ENCODE assay signal across 2 cellular contexts in genomic region chr5:68243251-68243650, GRCh38.
TF ChIP-seq lines count a peak whose summit lies in the region.

No MANE protein-coding gene starts in this region.

TF ChIP-seq in liver, 16 proteins besides CTCF, POLR2A, EP300 and RAD21:
- TF ChIP-seq NR2F2 (IDR thresholded peaks at IDR 0.05) (peak; percentile 24), REST (IDR thresholded peaks at IDR 0.05) (no peak), TAF1 (conservative IDR thresholded peaks at IDR 0.05) (no peak), ATF3 (IDR thresholded peaks at IDR 0.05) (no peak), JUND (IDR thresholded peaks at IDR 0.05) (no peak)

TF ChIP-seq in HepG2, 621 proteins besides CTCF, POLR2A, EP300 and RAD21:
- TF ChIP-seq SOX5 (CRISPR knock-in tag; IDR thresholded peaks at IDR 0.05; ENCODE audit: borderline replicate concordance), result no peak
- TF ChIP-seq SATB2 (CRISPR knock-in tag; IDR thresholded peaks at IDR 0.05), result no peak
- TF ChIP-seq FOXO1 (CRISPR knock-in tag; IDR thresholded peaks at IDR 0.05), result no peak
- TF ChIP-seq HHEX (CRISPR knock-in tag; IDR thresholded peaks at IDR 0.05), result no peak
